Comparison of ENCODE assay signal across 12 cellular contexts in the genomic region with DNA sequence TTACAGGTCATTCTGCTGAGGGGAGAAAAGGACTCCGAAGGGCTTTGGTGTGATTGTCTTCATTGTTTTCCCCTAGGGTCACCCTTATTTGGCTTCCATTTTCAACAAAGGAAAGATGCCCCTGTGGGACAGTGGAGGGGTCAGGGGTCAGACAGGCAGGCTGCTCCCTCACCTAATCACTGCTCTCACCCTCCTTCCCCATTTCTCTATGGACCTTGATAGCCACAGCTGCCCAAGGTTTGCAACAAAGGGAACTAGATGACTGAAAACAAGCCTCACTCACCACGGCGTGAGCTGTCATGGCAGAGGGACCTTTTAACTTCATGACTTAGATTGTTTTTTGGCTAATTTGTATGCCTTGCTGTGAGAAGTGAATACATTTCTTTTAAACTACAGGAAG. TPM values are rescaled to one million over a fixed set of nuclear protein-coding genes. Genes with fewer than 3 reads are reported as not detected.
DNase-seq lines count a peak whose midpoint lies in the region; ATAC-seq and TF ChIP-seq lines count a peak whose summit lies in the region.
"Had no signal": no experiment of that assay in that cellular context is flagged by ENCODE, and none has a peak within 500 bp of the region (broad histone marks: within the 10 kb centered on the region; RNA-seq: fewer than 3 reads in every experiment).

No MANE protein-coding gene starts in this region.

- CTCF ChIA-PET in WTC11 (lab: Charles Lee), result no interaction called here

- intact Hi-C loops in left cardiac atrium (cut with DNase I), result no loop called here

- H3K27me3 Mint-ChIP-seq in WTC11 (ENCODE audit: low read depth), result no peaks in the 10 kb centered on the region; the same call in 1 of the 2 replicates
- peaks cover 22% of the 10 kb centered on the region for H3K27me3 Mint-ChIP-seq in stimulated activated naive CD8-positive, alpha-beta T cell treated with anti-CD3 and anti-CD28 coated beads, Interleukin-15, amount 100 ng/mL, for 72 hours

- H3K4me1 ChIP-seq in right atrium auricular region, result peaks cover 0 to 7% of the 10 kb centered on the region in 2 donors

- ATAC-seq in left cardiac atrium (no peak), HG02840 (IDR thresholded peaks at IDR 0.05; ENCODE audit: low FRiP score, unreplicated experiment) (peak; percentile 31), WTC11 (no peak)
- peak; percentile 49 for ATAC-seq in stimulated activated naive CD8-positive, alpha-beta T cell treated with anti-CD3 and anti-CD28 coated beads, Interleukin-15, amount 100 ng/mL, for 72 hours

- no peak overlapping the region for H3K4me3 ChIP-seq in right atrium auricular region

- no peaks in the 10 kb centered on the region for H3K9me3 ChIP-seq in right atrium auricular region

- TF ChIP-seq CTCF in right atrium auricular region (IDR thresholded peaks at IDR 0.05) (no peak), WTC11 (IDR thresholded peaks at IDR 0.05) (no peak)

- H3K27ac Mint-ChIP-seq in WTC11, result peak overlapping the region; percentile 8; the same call in 1 of the 2 replicates
- peak overlapping the region in 1 of 2 donors; percentile 6 for H3K27ac Mint-ChIP-seq in stimulated activated naive CD8-positive, alpha-beta T cell treated with anti-CD3 and anti-CD28 coated beads, Interleukin-15, amount 100 ng/mL, for 72 hours

- H3K4me3 Mint-ChIP-seq in WTC11, result no peak overlapping the region
- H3K4me3 Mint-ChIP-seq in stimulated activated naive CD8-positive, alpha-beta T cell treated with anti-CD3 and anti-CD28 coated beads, Interleukin-15, amount 100 ng/mL, for 72 hours, result peak overlapping the region; percentile 64 to 71

- peaks cover 30% of the 10 kb centered on the region for H3K9me3 Mint-ChIP-seq in WTC11
- H3K9me3 Mint-ChIP-seq in stimulated activated naive CD8-positive, alpha-beta T cell treated with anti-CD3 and anti-CD28 coated beads, Interleukin-15, amount 100 ng/mL, for 72 hours, result peaks cover 1 to 5% of the 10 kb centered on the region in 2 donors

- POLR2A ChIA-PET in WTC11 (lab: Charles Lee), result interaction anchor here (0.5 kb wide), 1 partner anchor 778 kb away, joined by 4 read pairs; no protein-coding TSS in a partner anchor

- no peaks in the 10 kb centered on the region for H3K27me3 ChIP-seq in right atrium auricular region

- DNase-seq in right atrium auricular region (ENCODE audit: low spot score) (no peak), left cardiac atrium (no peak), WTC11 (ENCODE audit: low spot score) (no peak), cortex of kidney (lab: John Stamatoyannopoulos, UW) (no peak), NCI-H526 (lab: John Stamatoyannopoulos, UW) (no peak), HuH-7.5 (ENCODE audit: low spot score) (no peak)
- DNase-seq in stimulated activated naive CD8-positive, alpha-beta T cell treated with anti-CD3 and anti-CD28 coated beads, Interleukin-15, amount 100 ng/mL, for 72 hours, result no peak
- DNase-seq: effector CD4-positive, alpha-beta T cell had no signal

- peak overlapping the region; percentile 26 to 72 for H3K27ac ChIP-seq in right atrium auricular region

- H3K36me3 ChIP-seq in right atrium auricular region, result no peaks in the 10 kb centered on the region

- peaks cover 60% of the 10 kb centered on the region for H3K36me3 Mint-ChIP-seq in WTC11

- peaks cover 21% of the 10 kb centered on the region for H3K4me1 Mint-ChIP-seq in WTC11
- peaks cover 21% of the 10 kb centered on the region for H3K4me1 Mint-ChIP-seq in stimulated activated naive CD8-positive, alpha-beta T cell treated with anti-CD3 and anti-CD28 coated beads, Interleukin-15, amount 100 ng/mL, for 72 hours

TF ChIP-seq in WTC11, 78 proteins besides CTCF, POLR2A, EP300 and RAD21:
- TF ChIP-seq CREM (CRISPR knock-in tag; IDR thresholded peaks at IDR 0.05), result no peak
- TF ChIP-seq ZNF121 (CRISPR knock-in tag; IDR thresholded peaks at IDR 0.05), result no peak
- no peak for TF ChIP-seq NR1H2 (CRISPR knock-in tag; IDR thresholded peaks at IDR 0.05)

RNA-seq across cellular contexts. Expression of gene C4orf51, which starts 40.7 kb away (rescaled TPM):
- total RNA-seq in right atrium auricular region (not detected), left cardiac atrium (not detected), WTC11 (2021) (7.8 to 15.4 TPM (median 8.6 TPM) in 3 replicates)
- total RNA-seq: M059J, osteoblast, Right ventricle myocardium inferior had no signal

Comparison
In these comparisons a context has a peak if more than half of its experiments do, and no peak if none do; other contexts are left out.
1. ATAC-seq: peak in HG02840 (single experiment) and stimulated activated naive CD8-positive, alpha-beta T cell treated with anti-CD3 and anti-CD28 coated beads, Interleukin-15, amount 100 ng/mL, for 72 hours (single experiment); none in left cardiac atrium (0 of 2) and WTC11 (single experiment).